In genomic region chr15:80502782-80503181, GRCh38 we compare ENCODE assay signal across 29 cellular contexts.
DNase-seq lines count a peak whose midpoint lies in the region; ATAC-seq and TF ChIP-seq lines count a peak whose summit lies in the region.
"Had no signal": no experiment of that assay in that cellular context is flagged by ENCODE, and none has a peak within 500 bp of the region (broad histone marks: within the 10 kb centered on the region; RNA-seq: fewer than 3 reads in every experiment).

No MANE protein-coding gene starts in this region.

- ATAC-seq in thoracic aorta (ENCODE audit: insufficient number of reproducible peaks, low FRiP score, low read depth) = peak; percentile 23
- ATAC-seq: activated CD4-positive, alpha-beta T cell treated with anti-CD3 and anti-CD28 coated beads for 36 hours; activated naive CD8-positive, alpha-beta T cell treated with anti-CD3 and anti-CD28 coated beads, Interleukin-2, amount 50 U/mL, for 24 hours; effector memory CD8-positive, alpha-beta T cell; Panc1; T-helper 17 cell had no signal

- no peaks in the 10 kb centered on the region for H3K4me1 ChIP-seq in thoracic aorta (ENCODE audit: control insufficient read depth in 1 of 2, low read depth in 2 of 2)
- H3K4me1 ChIP-seq: esophagus squamous epithelium, spleen had no signal

- no peaks in the 10 kb centered on the region for H3K9me3 ChIP-seq in thoracic aorta
- H3K9me3 ChIP-seq: esophagus squamous epithelium, transverse colon had no signal

- no peaks in the 10 kb centered on the region for H3K36me3 ChIP-seq in thoracic aorta
- H3K36me3 ChIP-seq: esophagus squamous epithelium, spleen, transverse colon had no signal

- H3K4me3 ChIP-seq in fibroblast of the aortic adventitia (ENCODE audit: low read depth, low read length) (no peak overlapping the region), thoracic aorta (no peak overlapping the region)
- H3K4me3 ChIP-seq: BLaER1 treated with 17β-estradiol and CSF1 and Interleukin-3, amounts not matched to agents 10 nM and 100 nM; esophagus squamous epithelium; spleen; transverse colon had no signal

- DNase-seq in NCI-H226 = peak; percentile 46
- peak; percentile 90 for DNase-seq in fibroblast of the aortic adventitia (ENCODE audit: low read depth)
- DNase-seq in mucosa of gallbladder (ENCODE audit: low spot score) = peak; percentile 37
- no peak for DNase-seq in thoracic aorta (ENCODE audit: low spot score)
- DNase-seq in NCI-H187 (lab: John Stamatoyannopoulos, UW) = no peak
- no peak for DNase-seq in SIG-M5 (lab: John Stamatoyannopoulos, UW)
- no peak for DNase-seq in NCI-H187 treated with DMSO at 0.1 percent for 48 hours (lab: John Stamatoyannopoulos, UW)
- DNase-seq: activated CD4-positive, alpha-beta T cell treated with anti-CD3 and anti-CD28 coated beads for 36 hours; activated CD8-positive, alpha-beta memory T cell treated with anti-CD3 and anti-CD28 coated beads for 24 hours; activated gamma-delta T cell treated with Interleukin-2 at 50 U/mL for 16 hours; activated naive CD8-positive, alpha-beta T cell treated with anti-CD3 and anti-CD28 coated beads, Interleukin-2, amount 50 U/mL, for 24 hours; activated T-cell treated with anti-CD3 and anti-CD28 coated beads, Interleukin-2, amount 50 U/mL, for 1 hour; COR-L47; DMS79; effector memory CD8-positive, alpha-beta T cell; esophagus squamous epithelium; kidney; NCI-H2171; NCI-H524 treated with DMSO at 0.1 percent for 48 hours; NK-92 treated with Interleukin-12 subunit alpha and Interleukin-12 subunit beta, amount 100 ng/mL, for 24 hours; occipital lobe; retina; spleen; stimulated activated CD4-positive, alpha-beta T cell treated with anti-CD3 and anti-CD28 coated beads, Interleukin-4, amount 100 ng/mL, for 24 hours; stimulated activated naive CD4-positive, alpha-beta T cell; T-helper 17 cell; transverse colon had no signal

- TF ChIP-seq CTCF in fibroblast of the aortic adventitia (IDR thresholded peaks at IDR 0.05; ENCODE audit: insufficient read depth, low read length) (no peak), thoracic aorta (IDR thresholded peaks at IDR 0.05) (no peak)

- no peaks in the 10 kb centered on the region for H3K27me3 ChIP-seq in thoracic aorta (replicated peaks; ENCODE audit: insufficient read depth)
- H3K27me3 ChIP-seq: BLaER1 treated with 17β-estradiol and CSF1 and Interleukin-3, amounts not matched to agents 10 nM and 100 nM; esophagus squamous epithelium; spleen; transverse colon had no signal

- no peak overlapping the region for H3K27ac ChIP-seq in thoracic aorta
- H3K27ac ChIP-seq: spleen, transverse colon had no signal

Comparison
In these comparisons a context has a peak if more than half of its experiments do, and no peak if none do; other contexts are left out.
1. DNase-seq: peak in NCI-H226 (single experiment), fibroblast of the aortic adventitia (single experiment) and mucosa of gallbladder (single experiment); none in thoracic aorta (single experiment), NCI-H187 (0 of 2), SIG-M5 (single experiment) and NCI-H187 treated with DMSO at 0.1 percent for 48 hours (single experiment).